ENCODE assay signal across 8 cellular contexts in genomic region chr10:70404036-70404905, GRCh38. TPM values are rescaled to one million over a fixed set of nuclear protein-coding genes. Genes with fewer than 3 reads are reported as not detected.
DNase-seq lines count a peak whose midpoint lies in the region; ATAC-seq and TF ChIP-seq lines count a peak whose summit lies in the region.

Gene EIF4EBP2 (plus strand): TSS chr10:70404145. CDS start chr10:70404402, 257 bp downstream.

- H3K27ac ChIP-seq in angular gyrus (ENCODE audit: low read depth, low read length) (peak within 1 kb of the TSS; percentile 82), prostate gland (peak within 1 kb of the TSS; percentile 90 to 94), urinary bladder (ENCODE audit: low read depth) (peak within 1 kb of the TSS; percentile 100)

- WGBS in prostate gland: under 1% methylated on average over 109 of the region's 110 CpGs
- WGBS in urinary bladder: under 1% methylated on average over 110 of the region's 110 CpGs

- peak within 1 kb of the TSS; percentile 64 to 75 for H3K4me3 ChIP-seq in prostate gland
- peak within 1 kb of the TSS; percentile 98 for H3K4me3 ChIP-seq in urinary bladder (ENCODE audit: low read depth, low read length)

- intact Hi-C loops in T-helper 2 cell treated with Interferon-gamma antibody and Interleukin-4, amounts not matched to agents 100 ng/mL and 5 ng/mL, for 36 hours (cut with micrococcal nuclease): loop anchor here (1.0 kb wide), 2 partner anchors 171 to 234 kb away; partner anchors contain the start of genes PPA1 and SAR1A
- intact Hi-C loops in left ventricle myocardium superior (cut with micrococcal nuclease) (no loop called here), prostate gland (cut with DNase I) (no loop called here)

- H3K4me1 ChIP-seq in prostate gland (replicated peaks) (no peaks in the 10 kb centered on the region), urinary bladder (ENCODE audit: insufficient read depth) (no peaks in the 10 kb centered on the region)

- H3K9me3 ChIP-seq in prostate gland: no peaks in the 10 kb centered on the region

- ATAC-seq in HG02885 (IDR thresholded peaks at IDR 0.05; ENCODE audit: poor library complexity, unreplicated experiment): peak; percentile 88
- ATAC-seq in left ventricle myocardium superior: peak; percentile 93

- no peaks in the 10 kb centered on the region for H3K27me3 ChIP-seq in prostate gland (replicated peaks; ENCODE audit: insufficient read depth)

- TF ChIP-seq POLR2A in GM15510 (IDR thresholded peaks at IDR 0.05; ENCODE audit: borderline replicate concordance, extremely low read depth, insufficient read length) (peak; percentile 97), prostate gland (IDR thresholded peaks at IDR 0.05) (peak; percentile 99)

- TF ChIP-seq CTCF in prostate gland (IDR thresholded peaks at IDR 0.05): peak in 1 of 4 experiments; percentile 14

- DNase-seq in NCI-H187 (lab: John Stamatoyannopoulos, UW): peak; percentile 65 to 75
- peak; percentile 99 for DNase-seq in left ventricle myocardium superior
- peak; percentile 98 for DNase-seq in prostate gland (ENCODE audit: low spot score)

- no peaks in the 10 kb centered on the region for H3K36me3 ChIP-seq in prostate gland
- no peaks in the 10 kb centered on the region for H3K36me3 ChIP-seq in urinary bladder (ENCODE audit: insufficient read depth)

RNA-seq across cellular contexts. Expression of gene EIF4EBP2, which starts in this region (rescaled TPM):
- 61.7 and 62.3 TPM in 2 replicates for total RNA-seq in T-helper 2 cell treated with Interferon-gamma antibody and Interleukin-4, amounts not matched to agents 100 ng/mL and 5 ng/mL, for 36 hours
- 88.4 TPM for total RNA-seq in left ventricle myocardium superior
- 10 to 100 TPM; 40.1 to 63.3 TPM for total RNA-seq in prostate gland
- 52.1 TPM for total RNA-seq in urinary bladder
- 48.3 TPM for polyA plus RNA-seq in urinary bladder

Comparison
In these comparisons a context has a peak if more than half of its experiments do, and no peak if none do; other contexts are left out.
1. Peak in every context shown above with its lines: DNase-seq, ATAC-seq, H3K4me3 ChIP-seq and H3K27ac ChIP-seq.